11 cellular contexts compared by ENCODE assay signal in genomic region chr7:107938448-107939250, GRCh38. TPM values are rescaled to one million over a fixed set of nuclear protein-coding genes. Genes with fewer than 3 reads are reported as not detected.
DNase-seq lines count a peak whose midpoint lies in the region; ATAC-seq and TF ChIP-seq lines count a peak whose summit lies in the region.
"Had no signal": no experiment of that assay in that cellular context is flagged by ENCODE, and none has a peak within 500 bp of the region (broad histone marks: within the 10 kb centered on the region; RNA-seq: fewer than 3 reads in every experiment).

No MANE protein-coding gene starts in this region.

- TF ChIP-seq POLR2A in esophagus squamous epithelium (IDR thresholded peaks at IDR 0.05) (no peak), transverse colon (IDR thresholded peaks at IDR 0.05) (no peak)

- H3K27me3 ChIP-seq in SK-N-SH (ENCODE audit: insufficient read depth): no peaks in the 10 kb centered on the region
- no peaks in the 10 kb centered on the region for H3K27me3 ChIP-seq in esophagus squamous epithelium
- H3K27me3 ChIP-seq in transverse colon: no peaks in the 10 kb centered on the region

- H3K9me3 ChIP-seq in SK-N-SH (no peaks in the 10 kb centered on the region), esophagus squamous epithelium (no peaks in the 10 kb centered on the region), transverse colon (no peaks in the 10 kb centered on the region)

- CTCF ChIA-PET in SK-N-SH (lab: Yijun Ruan, JAX): interaction anchor here (1.3 to 3.6 kb wide), 2 partner anchors 59 to 207 kb away, joined by 3 to 20 read pairs; no protein-coding TSS in a partner anchor

- peaks cover 66 to 88% of the 10 kb centered on the region in 2 experiments for H3K36me3 ChIP-seq in SK-N-SH (replicated peaks in 1 of 2; ENCODE audit: control insufficient read depth in 1 of 2, insufficient read depth in 2 of 2, low read length in 1 of 2)
- H3K36me3 ChIP-seq in esophagus squamous epithelium: peaks cover 0 to 54% (median 4%) of the 10 kb centered on the region in 3 donors
- peaks cover 0 to 10% (median 1%) of the 10 kb centered on the region in 4 donors for H3K36me3 ChIP-seq in transverse colon

- peak; percentile 46 to 63; a peak in 2 of 4 replicates for TF ChIP-seq EP300 in SK-N-SH (IDR thresholded peaks at IDR 0.05; ENCODE audit: borderline replicate concordance in 1 of 2, low read depth in 1 of 2, low read length in 1 of 2)
- no peak for TF ChIP-seq EP300 in transverse colon (IDR thresholded peaks at IDR 0.05; ENCODE audit: low read depth)

- H3K9me3 Mint-ChIP-seq in mesothelial cell of epicardium: no peaks in the 10 kb centered on the region
- no peaks in the 10 kb centered on the region for H3K9me3 Mint-ChIP-seq in stimulated activated naive CD8-positive, alpha-beta T cell treated with anti-CD3 and anti-CD28 coated beads, Interleukin-15, amount 100 ng/mL, for 72 hours
- H3K9me3 Mint-ChIP-seq: activated T-helper 2 cell treated with anti-CD3 and anti-CD28 coated beads, Interferon-gamma antibody, Interleukin-2, Interleukin-4, amounts not matched to agents 10 μg/mL and 5 μg/mL and 100 μg/mL, durations not matched to agents 14 hours and 24 hours and 36 hours had no signal

- intact Hi-C loops in esophagus squamous epithelium (cut with DNase I) (no loop called here), transverse colon (cut with DNase I; ENCODE audit: low total_unique reads) (loop anchor here (10.0 kb wide), 1 partner anchor 66 kb away; the partner anchor contains the start of gene LAMB1)

- peak overlapping the region; percentile 48 for H3K4me2 ChIP-seq in SK-N-SH

- DNase-seq in SK-N-SH (no peak), esophagus squamous epithelium (lab: John Stamatoyannopoulos, UW) (no peak), mesothelial cell of epicardium (ENCODE audit: low spot score in 2 of 2, unreplicated experiment in 2 of 2) (no peak), transverse colon (no peak), SHP77 treated with DMSO at 0.1 percent for 48 hours (lab: John Stamatoyannopoulos, UW) (no peak), 8988T (no peak)
- DNase-seq in NK-92 treated with Interleukin-12 subunit alpha and Interleukin-12 subunit beta, amount 100 ng/mL, for 24 hours (lab: John Stamatoyannopoulos, UW): no peak
- DNase-seq in stimulated activated naive CD8-positive, alpha-beta T cell treated with anti-CD3 and anti-CD28 coated beads, Interleukin-15, amount 100 ng/mL, for 72 hours: no peak
- DNase-seq: effector memory CD4-positive, alpha-beta T cell; NCI-H1930 had no signal

- peak overlapping the region; percentile 95 to 98 for H3K27ac ChIP-seq in SK-N-SH (ENCODE audit: low read depth in 2 of 2, low read length in 1 of 2)
- peak overlapping the region; percentile 33 to 92 (median 76) for H3K27ac ChIP-seq in esophagus squamous epithelium
- peak overlapping the region; percentile 66 to 82 (median 72) for H3K27ac ChIP-seq in transverse colon

- H3K9ac ChIP-seq in SK-N-SH: peak overlapping the region; percentile 50

- no peak overlapping the region for H2AFZ ChIP-seq in SK-N-SH (ENCODE audit: low read depth)

- H3K27ac Mint-ChIP-seq in mesothelial cell of epicardium: peak overlapping the region; percentile 74
- H3K27ac Mint-ChIP-seq in stimulated activated naive CD8-positive, alpha-beta T cell treated with anti-CD3 and anti-CD28 coated beads, Interleukin-15, amount 100 ng/mL, for 72 hours: no peak overlapping the region
- H3K27ac Mint-ChIP-seq: activated T-helper 2 cell treated with anti-CD3 and anti-CD28 coated beads, Interferon-gamma antibody, Interleukin-2, Interleukin-4, amounts not matched to agents 10 μg/mL and 5 μg/mL and 100 μg/mL, durations not matched to agents 14 hours and 24 hours and 36 hours had no signal

- no peaks in the 10 kb centered on the region for H3K27me3 Mint-ChIP-seq in mesothelial cell of epicardium (ENCODE audit: low read depth)
- H3K27me3 Mint-ChIP-seq in stimulated activated naive CD8-positive, alpha-beta T cell treated with anti-CD3 and anti-CD28 coated beads, Interleukin-15, amount 100 ng/mL, for 72 hours: no peaks in the 10 kb centered on the region

- H3K4me3 Mint-ChIP-seq in mesothelial cell of epicardium: no peak overlapping the region
- no peak overlapping the region for H3K4me3 Mint-ChIP-seq in stimulated activated naive CD8-positive, alpha-beta T cell treated with anti-CD3 and anti-CD28 coated beads, Interleukin-15, amount 100 ng/mL, for 72 hours

- no peaks in the 10 kb centered on the region for H3K9me2 ChIP-seq in SK-N-SH

- peaks cover 44% of the 10 kb centered on the region for H3K4me1 Mint-ChIP-seq in mesothelial cell of epicardium
- peaks cover 4% of the 10 kb centered on the region for H3K4me1 Mint-ChIP-seq in stimulated activated naive CD8-positive, alpha-beta T cell treated with anti-CD3 and anti-CD28 coated beads, Interleukin-15, amount 100 ng/mL, for 72 hours

- peaks cover 24% of the 10 kb centered on the region for H3K79me2 ChIP-seq in SK-N-SH (ENCODE audit: insufficient read depth)

- 55% methylated on average over 6 of the region's 6 CpGs for WGBS in SK-N-SH (ENCODE audit: low lambda C conversion rate)
- WGBS in esophagus squamous epithelium, 2 donors: 39 to 41% methylated on average over 3 to 6 of the region's 6 CpGs
- WGBS in transverse colon (ENCODE audit: low coverage in 1 of 2), 2 donors: 68 to 89% methylated on average over 3 to 6 of the region's 6 CpGs

- TF ChIP-seq RAD21 in SK-N-SH (IDR thresholded peaks at IDR 0.05; ENCODE audit: low read length): no peak

- H3F3A ChIP-seq in SK-N-SH (replicated peaks; ENCODE audit: insufficient read depth): peaks cover 100% of the 10 kb centered on the region

- POLR2A ChIA-PET in SK-N-SH (lab: Yijun Ruan, JAX): interaction anchor here (1.0 kb wide), 1 partner anchor 25 kb away, joined by 3 read pairs; no protein-coding TSS in a partner anchor

- ATAC-seq in stimulated activated naive CD8-positive, alpha-beta T cell treated with anti-CD3 and anti-CD28 coated beads, Interleukin-15, amount 100 ng/mL, for 72 hours: no peak

- no peaks in the 10 kb centered on the region for H4K20me1 ChIP-seq in SK-N-SH (ENCODE audit: insufficient read depth)

- peaks cover 44% of the 10 kb centered on the region for H3K36me3 Mint-ChIP-seq in mesothelial cell of epicardium

- TF ChIP-seq CTCF in SK-N-SH (IDR thresholded peaks at IDR 0.05) (no peak), esophagus squamous epithelium (IDR thresholded peaks at IDR 0.05) (no peak), mesothelial cell of epicardium (IDR thresholded peaks at IDR 0.05; ENCODE audit: unreplicated experiment) (no peak), transverse colon (IDR thresholded peaks at IDR 0.05) (no peak)

- H3K4me1 ChIP-seq in SK-N-SH (ENCODE audit: control insufficient read depth in 1 of 2, insufficient read depth in 2 of 2, low read depth in 1 of 2, low read length in 1 of 2) (peaks cover 48 to 71% of the 10 kb centered on the region in 2 experiments), esophagus squamous epithelium (peaks cover 22 to 52% (median 37%) of the 10 kb centered on the region in 3 donors), transverse colon (peaks cover 5 to 41% (median 18%) of the 10 kb centered on the region in 4 donors)

- in situ Hi-C loops in transverse colon (cut with MboI; ENCODE audit: low pct_ligation_motif_present in 1 of 4, low pct_unique_long_range_greater_than_20kb in 1 of 4, low sequenced_read_pairs in 3 of 4): no loop called here

- no peak overlapping the region for H3K4me3 ChIP-seq in SK-N-SH (ENCODE audit: low read depth in 2 of 2, low read length in 1 of 2)
- no peak overlapping the region for H3K4me3 ChIP-seq in esophagus squamous epithelium
- no peak overlapping the region for H3K4me3 ChIP-seq in transverse colon

TF ChIP-seq in SK-N-SH, 30 proteins besides CTCF, POLR2A, EP300 and RAD21:
- TF ChIP-seq PBX3 (IDR thresholded peaks at IDR 0.05): peak; percentile 75
- 0 out of 2 replicates have a peak, but pooled peaks have one; percentile 2 for TF ChIP-seq SMC3 (IDR thresholded peaks at IDR 0.05; ENCODE audit: low read depth, low read length)
- no peak for TF ChIP-seq ELF1 (IDR thresholded peaks at IDR 0.05)
- TF ChIP-seq NFIC (IDR thresholded peaks at IDR 0.05; ENCODE audit: borderline replicate concordance): peak; percentile 70
- TF ChIP-seq NRF1 (IDR thresholded peaks at IDR 0.05; ENCODE audit: low read depth, low read length): no peak
- 0 out of 2 replicates have a peak, but pooled peaks have one; percentile 35 for TF ChIP-seq MEF2A (IDR thresholded peaks at IDR 0.05; ENCODE audit: borderline replicate concordance, low read depth)
- peak; percentile 26; the same call in 1 of the 2 replicates for TF ChIP-seq RXRA (IDR thresholded peaks at IDR 0.05; ENCODE audit: borderline replicate concordance, low read depth)
- no peak for TF ChIP-seq MXI1 (IDR thresholded peaks at IDR 0.05; ENCODE audit: low read depth, low read length)
- TF ChIP-seq TCF12 (IDR thresholded peaks at IDR 0.05): peak; percentile 73

RNA-seq across cellular contexts. Expression of gene DLD, which starts 47.7 kb away (rescaled TPM):
- polyA plus RNA-seq in SK-N-SH (2012; rRNA removed): 140 and 197 TPM in 2 replicates
- polyA plus RNA-seq in SK-N-SH (2012; cell fraction: cytosol; rRNA removed): 221 and 225 TPM in 2 replicates
- 81.0 and 164 TPM in 2 replicates for polyA plus RNA-seq in SK-N-SH (2012; cell fraction: nucleus; rRNA removed)
- 100 to 1,000 TPM in 1 of 4 donors, 10 to 100 TPM in 3; 48.6 to 132 (median 72.7) TPM for total RNA-seq in esophagus squamous epithelium
- 58.3 to 61.5 TPM (median 61.4 TPM) in 3 replicates for total RNA-seq in mesothelial cell of epicardium
- 100 to 1,000 TPM in 3 of 4 donors, 10 to 100 TPM in 1; 46.0 to 131 (median 126) TPM for total RNA-seq in transverse colon
